Comparison of ENCODE assay signal across 10 cellular contexts in the genomic region with DNA sequence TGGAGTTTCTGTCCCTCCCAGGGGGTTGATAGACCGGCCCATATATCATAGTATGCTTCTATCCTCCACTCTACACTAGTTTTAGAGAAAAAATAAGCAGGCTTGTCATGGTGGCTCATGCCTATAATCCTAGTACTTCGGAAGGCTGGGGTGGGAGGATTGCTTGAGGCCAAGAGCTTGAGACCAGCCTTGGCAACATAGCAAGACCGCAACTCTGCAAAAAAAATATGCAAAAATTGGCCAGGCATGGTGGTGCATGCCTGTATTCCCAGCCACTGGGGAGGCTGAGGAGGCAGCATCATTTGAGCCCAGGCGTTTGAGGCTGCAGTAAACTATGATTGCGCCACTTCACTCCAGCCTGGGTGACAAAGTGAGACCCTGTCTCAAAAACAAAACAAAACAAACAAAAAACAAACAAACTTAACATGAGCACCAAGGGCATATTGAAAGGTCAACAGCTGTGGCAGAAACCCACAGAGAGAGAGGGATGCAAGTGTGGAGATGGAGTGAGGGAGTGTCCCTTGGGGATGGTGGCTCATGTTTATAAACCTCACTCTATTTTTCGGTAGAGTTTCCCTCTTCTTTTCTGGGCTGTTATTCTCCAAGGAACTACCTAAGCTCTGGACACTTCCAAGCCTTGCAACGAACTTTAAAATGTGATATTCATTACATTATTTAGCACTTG. TPM values are rescaled to one million over a fixed set of nuclear protein-coding genes. Genes with fewer than 3 reads are reported as not detected.
"Had no signal": no experiment of that assay in that cellular context is flagged by ENCODE, and none has a peak within 500 bp of the region (broad histone marks: within the 10 kb centered on the region; RNA-seq: fewer than 3 reads in every experiment).

No MANE protein-coding gene starts in this region.

- H3K4me1 Mint-ChIP-seq: H9 had no signal

- H3K27ac Mint-ChIP-seq: GM23338, IgD-negative memory B cell had no signal

- ATAC-seq: GM23338, HepG2 had no signal

- H3K4me3 ChIP-seq: GM23338 had no signal

- FAIRE-seq: H1, H54, HepG2 had no signal

- H3K27ac ChIP-seq: HL-60 had no signal

- H3K9me3 Mint-ChIP-seq: GM23338, H9 had no signal

- H3K4me2 ChIP-seq: GM23338 had no signal

- DNase-seq: H9, HCEC 1CT, KBM-7 had no signal

- H3K4me3 Mint-ChIP-seq: GM23338, H9, IgD-negative memory B cell had no signal

- H3K36me3 Mint-ChIP-seq: IgD-negative memory B cell had no signal

RNA-seq across cellular contexts. Expression of a gene that starts 24.1 kb away (rescaled TPM):
- total RNA-seq: HepG2, HT1080 had no signal
